25 cellular contexts compared by ENCODE assay signal in genomic region chr22:19472233-19472632, GRCh38.
"Had no signal": no experiment of that assay in that cellular context is flagged by ENCODE, and none has a peak within 500 bp of the region (broad histone marks: within the 10 kb centered on the region; RNA-seq: fewer than 3 reads in every experiment).

No MANE protein-coding gene starts in this region.

- FAIRE-seq: endothelial cell of umbilical vein, keratinocyte, small intestine, urothelium cell line had no signal

- H3K27ac ChIP-seq: esophagus squamous epithelium, lower lobe of right lung, neutrophil, parathyroid adenoma, right lobe of liver, thoracic aorta, tibial nerve, upper lobe of left lung had no signal

- H2AFZ ChIP-seq: parathyroid adenoma had no signal

- H3K27me3 ChIP-seq: esophagus squamous epithelium, neutrophil, right lobe of liver, tibial nerve, upper lobe of left lung had no signal

- H3K4me3 ChIP-seq: esophagus squamous epithelium, lower lobe of right lung, right lobe of liver, thoracic aorta, tibial nerve, upper lobe of left lung had no signal

- H3K27ac Mint-ChIP-seq: endodermal cell; natural killer cell treated with Interleukin-12 subunit alpha and Interleukin-12 subunit beta and Interleukin-15 and Interleukin-18, amount 100 ng/mL, for 72 hours; progenitor cell of endocrine pancreas; stimulated activated naive CD8-positive, alpha-beta T cell treated with anti-CD3 and anti-CD28 coated beads, Interleukin-15, Interleukin-2, amounts not matched to agents 100 ng/mL and 50 ng/mL, for 24 hours had no signal

- H3K4me1 ChIP-seq: parathyroid adenoma had no signal

- H3K9me3 Mint-ChIP-seq: endodermal cell; naive B cell; natural killer cell treated with Interleukin-12 subunit alpha and Interleukin-12 subunit beta and Interleukin-15 and Interleukin-18, amount 100 ng/mL, for 72 hours; neural crest cell; stimulated activated naive B cell treated with anti-CD40 and anti-IgM and Interleukin-4, amounts not matched to agents 10 μg/mL and 1 μg/mL and 100 μg/mL, for 72 hours; stimulated activated naive CD8-positive, alpha-beta T cell treated with anti-CD3 and anti-CD28 coated beads, Interleukin-15, Interleukin-2, amounts not matched to agents 100 ng/mL and 50 ng/mL, for 24 hours had no signal

- H3K9ac ChIP-seq: parathyroid adenoma had no signal

- H3K27me3 Mint-ChIP-seq: naive B cell; natural killer cell treated with Interleukin-12 subunit alpha and Interleukin-12 subunit beta and Interleukin-15 and Interleukin-18, amount 100 ng/mL, for 72 hours; progenitor cell of endocrine pancreas; stimulated activated naive B cell treated with anti-CD40 and anti-IgM and Interleukin-4, amounts not matched to agents 10 μg/mL and 1 μg/mL and 100 μg/mL, for 72 hours; stimulated activated naive CD8-positive, alpha-beta T cell treated with anti-CD3 and anti-CD28 coated beads, Interleukin-15, Interleukin-2, amounts not matched to agents 100 ng/mL and 50 ng/mL, for 24 hours had no signal

- H3K4me1 Mint-ChIP-seq: endodermal cell had no signal

- ATAC-seq: left ventricle myocardium superior; lower lobe of right lung; natural killer cell treated with Interleukin-12 subunit alpha and Interleukin-12 subunit beta and Interleukin-15 and Interleukin-18, amount 100 ng/mL, for 72 hours; stimulated activated naive B cell treated with anti-CD40 and anti-IgM and Interleukin-4, amounts not matched to agents 10 μg/mL and 1 μg/mL and 100 μg/mL, for 72 hours had no signal

- H3K4me3 Mint-ChIP-seq: endodermal cell; naive B cell; natural killer cell treated with Interleukin-12 subunit alpha and Interleukin-12 subunit beta and Interleukin-15 and Interleukin-18, amount 100 ng/mL, for 72 hours; neural crest cell; stimulated activated naive B cell treated with anti-CD40 and anti-IgM and Interleukin-4, amounts not matched to agents 10 μg/mL and 1 μg/mL and 100 μg/mL, for 72 hours; stimulated activated naive CD8-positive, alpha-beta T cell treated with anti-CD3 and anti-CD28 coated beads, Interleukin-15, Interleukin-2, amounts not matched to agents 100 ng/mL and 50 ng/mL, for 24 hours had no signal

- DNase-seq: effector CD8-positive, alpha-beta T cell; endodermal cell; esophagus squamous epithelium; foreskin melanocyte; head of caudate nucleus; left ventricle myocardium superior; lower lobe of right lung; naive B cell; right lobe of liver; small intestine; stimulated activated CD4-positive, alpha-beta T cell treated with anti-CD3 and anti-CD28 coated beads, Interleukin-15, amount 100 ng/mL, for 24 hours; stimulated activated CD4-positive, alpha-beta T cell treated with anti-CD3 and anti-CD28 coated beads, Interleukin-2, amount 100 ng/mL, for 48 hours; stimulated activated naive B cell treated with anti-CD40 and anti-IgM and Interleukin-4, amounts not matched to agents 10 μg/mL and 1 μg/mL and 100 μg/mL, for 72 hours; upper lobe of left lung had no signal

- H3K9me3 ChIP-seq: esophagus squamous epithelium, lower lobe of right lung, neutrophil, right lobe of liver, thoracic aorta, tibial nerve, upper lobe of left lung had no signal
